In the genomic region with DNA sequence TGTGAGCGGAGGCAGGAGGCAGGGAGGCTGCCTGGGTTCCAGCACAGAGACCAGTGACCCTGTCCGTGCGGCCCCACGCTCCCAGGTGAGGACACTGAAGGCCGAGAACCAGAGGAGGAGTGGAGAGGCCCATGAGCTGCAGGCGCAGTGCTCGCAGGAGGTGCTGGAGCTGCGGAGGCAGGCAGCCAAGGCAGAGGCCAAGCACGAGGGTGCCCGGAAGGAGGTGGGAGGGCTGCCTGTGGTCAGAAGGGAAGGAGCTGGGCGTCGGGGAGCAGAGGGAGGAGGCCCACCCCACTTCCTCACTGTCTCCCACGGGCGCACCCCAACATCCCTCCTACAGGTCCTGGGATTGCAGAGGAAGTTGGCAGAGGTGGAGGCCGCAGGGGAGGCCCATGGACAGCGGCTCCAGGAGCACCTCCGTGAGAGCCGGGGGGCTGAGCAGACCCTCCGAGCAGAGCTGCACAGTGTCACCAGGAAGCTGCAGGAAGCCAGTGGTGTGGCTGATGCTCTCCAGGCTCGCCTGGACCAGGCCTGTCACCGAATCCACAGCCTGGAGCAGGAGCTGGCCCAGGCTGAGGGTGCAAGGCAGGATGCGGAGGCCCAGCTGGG, we compare ENCODE assay signal across 23 cellular contexts. TPM values are rescaled to one million over a fixed set of nuclear protein-coding genes. Genes with fewer than 3 reads are reported as not detected.
DNase-seq lines count a peak whose midpoint lies in the region; ATAC-seq, FAIRE-seq and TF ChIP-seq lines count a peak whose summit lies in the region.
"Had no signal": no experiment of that assay in that cellular context is flagged by ENCODE, and none has a peak within 500 bp of the region (broad histone marks: within the 10 kb centered on the region; RNA-seq: fewer than 3 reads in every experiment).

No MANE protein-coding gene starts in this region.

- H3K27ac Mint-ChIP-seq in activated CD8-positive, alpha-beta T cell treated with anti-CD3 and anti-CD28 coated beads, Interleukin-2, amount 10 ng/mL, durations not matched to agents 7 days and 5 days, result no peak overlapping the region
- H3K27ac Mint-ChIP-seq: activated naive CD8-positive, alpha-beta T cell treated with anti-CD3 and anti-CD28 coated beads for 36 hours; CD8-positive, alpha-beta T cell; HFFc6; WTC11 had no signal

- peak overlapping the region; percentile 93 for H3K4me2 ChIP-seq in HepG2 (ENCODE audit: low read depth, low read length)

- no peak for TF ChIP-seq RAD21 in HepG2 (CRISPR knock-in tag; IDR thresholded peaks at IDR 0.05)

- no peak overlapping the region for H3K4me3 Mint-ChIP-seq in activated CD8-positive, alpha-beta T cell treated with anti-CD3 and anti-CD28 coated beads, Interleukin-2, amount 10 ng/mL, durations not matched to agents 7 days and 5 days
- H3K4me3 Mint-ChIP-seq: activated naive CD8-positive, alpha-beta T cell treated with anti-CD3 and anti-CD28 coated beads for 36 hours; CD8-positive, alpha-beta T cell; HFFc6; WTC11 had no signal

- POLR2A ChIA-PET in HepG2 (lab: Yijun Ruan, JAX), result interaction anchor here (0.7 to 2.3 kb wide), 3 partner anchors 8 to 52 kb away, joined by 3 to 10 read pairs (median 3); no protein-coding TSS in a partner anchor
- POLR2A ChIA-PET in activated CD8-positive, alpha-beta T cell treated with anti-CD3 and anti-CD28 coated beads, Interleukin-2, amount 10 ng/mL, durations not matched to agents 7 days and 5 days (lab: Charles Lee), result no interaction called here

- no peaks in the 10 kb centered on the region for H3K27me3 Mint-ChIP-seq in activated CD8-positive, alpha-beta T cell treated with anti-CD3 and anti-CD28 coated beads, Interleukin-2, amount 10 ng/mL, durations not matched to agents 7 days and 5 days (ENCODE audit: low read depth)
- H3K27me3 Mint-ChIP-seq: activated naive CD8-positive, alpha-beta T cell treated with anti-CD3 and anti-CD28 coated beads for 36 hours had no signal

- 85% methylated on average over 19 of the region's 22 CpGs for WGBS in HepG2 (ENCODE audit: low lambda C conversion rate)
- WGBS in transverse colon (ENCODE audit: low coverage in 1 of 2), 2 donors, result 71 to 75% methylated on average over 10 to 21 of the region's 22 CpGs

- no peaks in the 10 kb centered on the region for H3K9me3 Mint-ChIP-seq in activated CD8-positive, alpha-beta T cell treated with anti-CD3 and anti-CD28 coated beads, Interleukin-2, amount 10 ng/mL, durations not matched to agents 7 days and 5 days (ENCODE audit: insufficient read depth)
- H3K9me3 Mint-ChIP-seq: activated naive CD8-positive, alpha-beta T cell treated with anti-CD3 and anti-CD28 coated beads for 36 hours; CD8-positive, alpha-beta T cell; HFFc6; WTC11 had no signal

- intact Hi-C loops in HepG2 (cut with micrococcal nuclease; ENCODE audit: unreplicated experiment) (no loop called here), transverse colon (cut with DNase I; ENCODE audit: low total_unique reads) (no loop called here)

- no peaks in the 10 kb centered on the region for H3K4me1 Mint-ChIP-seq in activated CD8-positive, alpha-beta T cell treated with anti-CD3 and anti-CD28 coated beads, Interleukin-2, amount 10 ng/mL, durations not matched to agents 7 days and 5 days (ENCODE audit: low read depth)
- H3K4me1 Mint-ChIP-seq: activated naive CD8-positive, alpha-beta T cell treated with anti-CD3 and anti-CD28 coated beads for 36 hours had no signal

- in situ Hi-C loops in HepG2 (cut with HindIII; ENCODE audit: extremely low pct_ligation_motif_present, low pct_unique_long_range_greater_than_20kb) (no loop called here), transverse colon (cut with MboI; ENCODE audit: low pct_ligation_motif_present in 1 of 4, low pct_unique_long_range_greater_than_20kb in 1 of 4, low sequenced_read_pairs in 3 of 4) (no loop called here)

- FAIRE-seq in HepG2 (lab: Jason Lieb, UNC) (no peak), GM12891 (lab: Jason Lieb, UNC) (no peak)
- FAIRE-seq: A204.1, frontal cortex, GM12878, K562 had no signal

- H3K79me2 ChIP-seq in HepG2 (ENCODE audit: insufficient read depth, low read length), result no peaks in the 10 kb centered on the region

- no peaks in the 10 kb centered on the region for H4K20me1 ChIP-seq in HepG2 (ENCODE audit: insufficient read depth, low read length)

- H3K36me3 Mint-ChIP-seq in activated CD8-positive, alpha-beta T cell treated with anti-CD3 and anti-CD28 coated beads, Interleukin-2, amount 10 ng/mL, durations not matched to agents 7 days and 5 days (ENCODE audit: low read depth), result no peaks in the 10 kb centered on the region
- H3K36me3 Mint-ChIP-seq: CD8-positive, alpha-beta T cell; WTC11 had no signal

- TF ChIP-seq EP300 in HepG2 (IDR thresholded peaks at IDR 0.05; ENCODE audit: low read depth in 2 of 2, low read length in 2 of 2) (no peak), HepG2 (CRISPR knock-in tag; IDR thresholded peaks at IDR 0.05; ENCODE audit: borderline replicate concordance) (no peak), transverse colon (IDR thresholded peaks at IDR 0.05; ENCODE audit: low read depth) (no peak)

- CTCF ChIA-PET in HepG2 (lab: Yijun Ruan, JAX; ENCODE audit: low intra/inter-chr PET ratio, low total read pairs), result no interaction called here
- CTCF ChIA-PET in activated CD8-positive, alpha-beta T cell treated with anti-CD3 and anti-CD28 coated beads, Interleukin-2, amount 10 ng/mL, durations not matched to agents 7 days and 5 days (lab: Charles Lee), result no interaction called here

- DNase-seq in SKM-1 treated with dmso at 0.1 percent for 144 hours (lab: John Stamatoyannopoulos, UW; ENCODE audit: unreplicated experiment) (peak; percentile 32), SKM-1 (lab: John Stamatoyannopoulos, UW; ENCODE audit: unreplicated experiment) (no peak), RWPE2 (ENCODE audit: low spot score) (peak; percentile 51), HepG2 (ENCODE audit: low spot score) (no peak), transverse colon (peak; percentile 25), GM12891 (ENCODE audit: insufficient read length, low spot score) (no peak), DMS153 (lab: John Stamatoyannopoulos, UW) (no peak)
- no peak for DNase-seq in activated CD8-positive, alpha-beta T cell treated with anti-CD3 and anti-CD28 coated beads, Interleukin-2, amount 10 ng/mL, durations not matched to agents 7 days and 5 days
- DNase-seq: activated naive CD8-positive, alpha-beta T cell treated with anti-CD3 and anti-CD28 coated beads for 36 hours; caudate nucleus; CD8-positive, alpha-beta T cell; EL; HFFc6; mesendoderm; NCI-H146; NCI-H510A; stimulated activated naive CD8-positive, alpha-beta T cell treated with anti-CD3 and anti-CD28 coated beads, Interleukin-15, Interleukin-2, amounts not matched to agents 100 U/mL and 50 U/mL, for 24 hours; SW 1271 had no signal

- no peak for ATAC-seq in RWPE2 (ENCODE audit: low read depth)
- no peak for ATAC-seq in HepG2
- ATAC-seq in activated CD8-positive, alpha-beta T cell treated with anti-CD3 and anti-CD28 coated beads, Interleukin-2, amount 10 ng/mL, durations not matched to agents 7 days and 5 days, result no peak
- ATAC-seq: CD8-positive, alpha-beta T cell; GM12878; K562; stimulated activated naive CD8-positive, alpha-beta T cell treated with anti-CD3 and anti-CD28 coated beads, Interleukin-15, Interleukin-2, amounts not matched to agents 100 U/mL and 50 U/mL, for 24 hours; WTC11 had no signal

- H2AFZ ChIP-seq in HepG2 (ENCODE audit: low read length), result no peak overlapping the region

- H3K27me3 ChIP-seq in RWPE2 (ENCODE audit: insufficient read depth, poor library complexity, severe bottlenecking), result no peaks in the 10 kb centered on the region
- peaks cover 2 to 3% of the 10 kb centered on the region in 2 experiments; a peak in 3 of 5 replicates for H3K27me3 ChIP-seq in HepG2 (ENCODE audit: control insufficient read depth in 1 of 2, insufficient read depth in 2 of 2, low read length in 2 of 2)
- no peaks in the 10 kb centered on the region for H3K27me3 ChIP-seq in transverse colon

- H3K27ac ChIP-seq in RWPE2 (ENCODE audit: poor library complexity, severe bottlenecking) (no peak overlapping the region), HepG2 (ENCODE audit: extremely low read length, insufficient read depth, low read length) (peak overlapping the region; percentile 2), transverse colon (no peak overlapping the region)

- peak overlapping the region; percentile 72 for H3K9ac ChIP-seq in HepG2 (ENCODE audit: insufficient read depth, low read depth, low read length)

- no peaks in the 10 kb centered on the region for H3K4me1 ChIP-seq in RWPE2 (ENCODE audit: insufficient read depth, poor library complexity, severe bottlenecking)
- H3K4me1 ChIP-seq in HepG2 (ENCODE audit: insufficient read depth, low read length), result peaks cover 92% of the 10 kb centered on the region
- H3K4me1 ChIP-seq in transverse colon, result peaks cover 0 to 9% (median 2%) of the 10 kb centered on the region in 4 donors

- no peaks in the 10 kb centered on the region for H3K36me3 ChIP-seq in RWPE2 (ENCODE audit: low read depth)
- no peaks in the 10 kb centered on the region for H3K36me3 ChIP-seq in HepG2 (replicated peaks in 1 of 2; ENCODE audit: control insufficient read depth in 1 of 2, insufficient read depth in 2 of 2, low read length in 2 of 2)
- no peaks in the 10 kb centered on the region for H3K36me3 ChIP-seq in transverse colon

- TF ChIP-seq CTCF in RWPE2 (IDR thresholded peaks at IDR 0.05; ENCODE audit: poor library complexity, severe bottlenecking), result no peak
- no peak for TF ChIP-seq CTCF in HepG2 (CRISPR knock-in tag; IDR thresholded peaks at IDR 0.05)
- TF ChIP-seq CTCF in transverse colon (IDR thresholded peaks at IDR 0.05), result no peak

- H3K4me3 ChIP-seq in RWPE2 (ENCODE audit: severe bottlenecking) (no peak overlapping the region), HepG2 (replicated peaks in 1 of 3; ENCODE audit: insufficient read depth in 1 of 3, low read depth in 2 of 3, low read length in 3 of 3) (peak overlapping the region in 2 of 3 experiments; percentile 56 to 85; a peak in 4 of 6 replicates), transverse colon (no peak overlapping the region)
- H3K4me3 ChIP-seq: GM12878, K562 had no signal

- BruUV-seq in HepG2 (replicated peaks; lab: Mats Ljungman, UMichigan), result no TSS peak

- H3K9me3 ChIP-seq in RWPE2 (ENCODE audit: severe bottlenecking), result no peaks in the 10 kb centered on the region
- H3K9me3 ChIP-seq in HepG2 (ENCODE audit: low read length), result no peaks in the 10 kb centered on the region
- no peaks in the 10 kb centered on the region for H3K9me3 ChIP-seq in transverse colon

- TF ChIP-seq POLR2A in HepG2 (IDR thresholded peaks at IDR 0.05; ENCODE audit: insufficient read depth in 1 of 2, low read depth in 2 of 2, low read length in 2 of 2), result no peak
- no peak for TF ChIP-seq POLR2A in transverse colon (IDR thresholded peaks at IDR 0.05)
- TF ChIP-seq POLR2A in GM12891 (IDR thresholded peaks at IDR 0.05; ENCODE audit: low read depth, low read length), result no peak

RNA-seq across cellular contexts. Expression of gene SNED1, which starts 33.0 kb away (rescaled TPM):
- total RNA-seq in HepG2 (2016; rRNA removed; fragmentation: Illumina TruSeq; extraction: Trizol), result 0.15 TPM in 1 of 2 replicates, not detected in the other
- total RNA-seq in HepG2 (2016; cell fraction: cytosol; rRNA removed; fragmentation: Illumina TruSeq; extraction: Trizol; ENCODE audit: low read depth), result 0.09 and 0.10 TPM in 2 replicates
- 0.03 and 0.26 TPM in 2 replicates for total RNA-seq in HepG2 (2016; cell fraction: insoluble cytoplasmic fraction; rRNA removed; fragmentation: Illumina TruSeq; extraction: Trizol)
- 0.10 and 0.12 TPM in 2 replicates for total RNA-seq in HepG2 (2016; cell fraction: membrane; rRNA removed; fragmentation: Illumina TruSeq; extraction: Trizol)
- 0.13 and 0.62 TPM in 2 replicates for total RNA-seq in HepG2 (2016; cell fraction: nucleus; rRNA removed; fragmentation: Illumina TruSeq; extraction: Trizol)
- 0.35 and 0.65 TPM in 2 replicates for polyA plus RNA-seq in HepG2 (2011; rRNA removed)
- polyA plus RNA-seq in HepG2 (2011; cell fraction: cytosol; rRNA removed), result 0.06 and 0.32 TPM in 2 replicates
- polyA plus RNA-seq in HepG2 (2011; cell fraction: nucleus; rRNA removed), result 1.2 and 1.4 TPM in 2 replicates
- 0.31 and 0.46 TPM in 2 replicates for polyA plus RNA-seq in HepG2 (2012)
- 0.03 and 0.10 TPM in 2 replicates for polyA plus RNA-seq in HepG2 (2016; cell fraction: cytosol; fragmentation: Illumina TruSeq; extraction: Trizol; ENCODE audit: low read depth)
- polyA plus RNA-seq in HepG2 (2016; cell fraction: insoluble cytoplasmic fraction; fragmentation: Illumina TruSeq; extraction: Trizol; ENCODE audit: low read depth), result 0.04 and 0.24 TPM in 2 replicates
- 0.02 and 0.09 TPM in 2 replicates for polyA plus RNA-seq in HepG2 (2016; cell fraction: membrane; fragmentation: Illumina TruSeq; extraction: Trizol; ENCODE audit: low read depth)
- 0.19 and 1.7 TPM in 2 replicates for polyA plus RNA-seq in HepG2 (2016; cell fraction: nucleus; fragmentation: Illumina TruSeq; extraction: Trizol; ENCODE audit: insufficient read depth, low read depth)
- polyA minus RNA-seq in HepG2 (2011; rRNA and poly(A)+ RNA removed; ENCODE audit: low replicate concordance), result 0.96 and 3.2 TPM in 2 replicates
- 0.44 and 0.79 TPM in 2 replicates for polyA minus RNA-seq in HepG2 (2011; cell fraction: cytosol; rRNA and poly(A)+ RNA removed)
- polyA minus RNA-seq in HepG2 (2011; cell fraction: nucleus; rRNA and poly(A)+ RNA removed), result 0.52 and 0.99 TPM in 2 replicates
- 10 to 100 TPM in 3 of 4 donors, 1 to 10 TPM in 1; 8.2 to 65.5 (median 30.0) TPM for total RNA-seq in transverse colon
- 0.42 TPM for polyA plus RNA-seq in GM12891 (2012; ENCODE audit: low read depth, missing spikeins)
- total RNA-seq in activated CD8-positive, alpha-beta T cell treated with anti-CD3 and anti-CD28 coated beads, Interleukin-2, amount 10 ng/mL, durations not matched to agents 7 days and 5 days, result 1 to 10 TPM; 3.4 to 3.5 TPM

RNA-seq across cellular contexts. Expression of gene CROCC2, which starts 59.3 kb away (rescaled TPM):
- not detected in 2 replicates for total RNA-seq in HepG2 (2016; rRNA removed; fragmentation: Illumina TruSeq; extraction: Trizol)
- total RNA-seq in HepG2 (2016; cell fraction: cytosol; rRNA removed; fragmentation: Illumina TruSeq; extraction: Trizol; ENCODE audit: low read depth), result not detected in 2 replicates
- 0.02 TPM in 1 of 2 replicates, not detected in the other for total RNA-seq in HepG2 (2016; cell fraction: insoluble cytoplasmic fraction; rRNA removed; fragmentation: Illumina TruSeq; extraction: Trizol)
- not detected in 2 replicates for total RNA-seq in HepG2 (2016; cell fraction: membrane; rRNA removed; fragmentation: Illumina TruSeq; extraction: Trizol)
- not detected in 2 replicates for total RNA-seq in HepG2 (2016; cell fraction: nucleus; rRNA removed; fragmentation: Illumina TruSeq; extraction: Trizol)
- polyA plus RNA-seq in HepG2 (2011; rRNA removed), result not detected in 2 replicates
- polyA plus RNA-seq in HepG2 (2011; cell fraction: cytosol; rRNA removed), result not detected in 2 replicates
- 0.03 TPM in 1 of 2 replicates, not detected in the other for polyA plus RNA-seq in HepG2 (2011; cell fraction: nucleus; rRNA removed)
- polyA plus RNA-seq in HepG2 (2012), result 0.13 and 0.15 TPM in 2 replicates
- not detected in 2 replicates for polyA plus RNA-seq in HepG2 (2016; cell fraction: cytosol; fragmentation: Illumina TruSeq; extraction: Trizol; ENCODE audit: low read depth)
- not detected in 2 replicates for polyA plus RNA-seq in HepG2 (2016; cell fraction: insoluble cytoplasmic fraction; fragmentation: Illumina TruSeq; extraction: Trizol; ENCODE audit: low read depth)
- polyA plus RNA-seq in HepG2 (2016; cell fraction: membrane; fragmentation: Illumina TruSeq; extraction: Trizol; ENCODE audit: low read depth), result not detected in 2 replicates
- polyA plus RNA-seq in HepG2 (2016; cell fraction: nucleus; fragmentation: Illumina TruSeq; extraction: Trizol; ENCODE audit: insufficient read depth, low read depth), result not detected in 2 replicates
- polyA minus RNA-seq in HepG2 (2011; rRNA and poly(A)+ RNA removed; ENCODE audit: low replicate concordance), result not detected in 2 replicates
- not detected in 2 replicates for polyA minus RNA-seq in HepG2 (2011; cell fraction: cytosol; rRNA and poly(A)+ RNA removed)
- not detected in 2 replicates for polyA minus RNA-seq in HepG2 (2011; cell fraction: nucleus; rRNA and poly(A)+ RNA removed)
- total RNA-seq in transverse colon, result not detected
- not detected for polyA plus RNA-seq in GM12891 (2012; ENCODE audit: low read depth, missing spikeins)
- not detected for total RNA-seq in activated CD8-positive, alpha-beta T cell treated with anti-CD3 and anti-CD28 coated beads, Interleukin-2, amount 10 ng/mL, durations not matched to agents 7 days and 5 days
- total RNA-seq: activated naive CD8-positive, alpha-beta T cell treated with anti-CD3 and anti-CD28 coated beads for 36 hours; CD8-positive, alpha-beta T cell; frontal cortex; GM12878; HFFc6; K562; WTC11 had no signal
- polyA plus RNA-seq: GM12878, K562 had no signal

Comparison
In these comparisons a context has a peak if more than half of its experiments do, and no peak if none do; other contexts are left out.
1. DNase-seq: peak in SKM-1 treated with dmso at 0.1 percent for 144 hours (single experiment), RWPE2 (single experiment) and transverse colon (single experiment); none in SKM-1 (single experiment), HepG2 (single experiment), GM12891 (single experiment), activated CD8-positive, alpha-beta T cell treated with anti-CD3 and anti-CD28 coated beads, Interleukin-2, amount 10 ng/mL, durations not matched to agents 7 days and 5 days (single experiment) and DMS153 (single experiment).
2. H3K4me3 ChIP-seq: peak in HepG2 (2 of 3); none in RWPE2 (single experiment) and transverse colon (0 of 4).